Comparison of ENCODE assay signal across 1 cellular context in genomic region chr22:22925146-22925794, GRCh38.
TF ChIP-seq lines count a peak whose summit lies in the region.

No MANE protein-coding gene starts in this region.

TF ChIP-seq in HepG2, 621 proteins besides CTCF, POLR2A, EP300 and RAD21:
- TF ChIP-seq IKZF5 (CRISPR knock-in tag; IDR thresholded peaks at IDR 0.05) (no peak), ZNF280B (CRISPR knock-in tag; IDR thresholded peaks at IDR 0.05; ENCODE audit: borderline replicate concordance) (no peak), PCBP2 (optimal IDR thresholded peaks at IDR 0.05; ENCODE audit: low read depth, low read length, poor library complexity, severe bottlenecking) (no peak)
- TF ChIP-seq, protein P1, sequence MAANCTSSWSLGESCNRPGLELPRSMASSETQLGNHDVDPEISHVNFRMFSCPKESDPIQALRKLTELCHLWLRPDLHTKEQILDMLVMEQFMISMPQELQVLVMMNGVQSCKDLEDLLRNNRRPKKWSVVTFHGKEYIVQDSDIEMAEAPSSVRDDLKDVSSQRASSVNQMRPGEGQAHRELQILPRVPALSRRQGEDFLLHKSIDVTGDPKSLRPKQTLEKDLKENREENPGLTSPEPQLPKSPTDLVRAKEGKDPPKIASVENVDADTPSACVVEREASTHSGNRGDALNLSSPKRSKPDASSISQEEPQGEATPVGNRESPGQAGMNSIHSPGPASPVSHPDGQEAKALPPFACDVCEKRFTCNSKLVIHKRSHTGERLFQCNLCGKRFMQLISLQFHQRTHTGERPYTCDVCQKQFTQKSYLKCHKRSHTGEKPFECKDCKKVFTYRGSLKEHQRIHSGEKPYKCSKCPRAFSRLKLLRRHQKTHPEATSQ (CRISPR knock-in tag; IDR thresholded peaks at IDR 0.05; ENCODE audit: borderline replicate concordance) = no peak
TF ChIP-seq in HepG2: peak in this region for 0.
